ENCODE assay signal across 10 cellular contexts in the genomic region with DNA sequence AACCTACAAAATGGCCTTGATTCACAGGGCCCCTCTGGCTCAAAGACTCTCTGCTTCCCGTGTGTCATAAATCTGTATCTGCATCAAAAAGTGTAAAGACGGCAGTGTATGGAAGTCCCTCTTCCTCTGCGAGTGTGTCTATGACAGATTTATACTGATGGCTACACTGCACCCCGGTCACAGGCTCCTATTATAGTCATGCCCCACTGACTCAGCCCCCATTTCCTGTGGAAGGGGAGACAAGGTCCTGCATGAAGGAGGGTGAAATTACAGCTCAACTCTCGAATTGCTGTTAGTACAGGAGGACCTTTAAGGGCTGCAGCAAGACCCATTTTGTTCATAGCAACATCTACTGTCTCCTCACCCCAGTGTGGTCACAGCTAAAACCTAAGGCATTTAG.
DNase-seq lines count a peak whose midpoint lies in the region; ATAC-seq and TF ChIP-seq lines count a peak whose summit lies in the region.
"Had no signal": no experiment of that assay in that cellular context is flagged by ENCODE, and none has a peak within 500 bp of the region (broad histone marks: within the 10 kb centered on the region; RNA-seq: fewer than 3 reads in every experiment).

No MANE protein-coding gene starts in this region.

- H3K9me3 Mint-ChIP-seq in mesothelial cell of epicardium: no peaks in the 10 kb centered on the region

- H3K36me3 ChIP-seq in BLaER1 treated with 17β-estradiol and CSF1 and Interleukin-3, amounts not matched to agents 10 nM and 100 nM: no peaks in the 10 kb centered on the region
- no peaks in the 10 kb centered on the region for H3K36me3 ChIP-seq in brain microvascular endothelial cell (replicated peaks)

- in situ Hi-C loops in brain microvascular endothelial cell (cut with HindIII; ENCODE audit: low pct_ligation_motif_present, low sequenced_read_pairs): no loop called here

- peaks cover 0 to 3% (median 0%) of the 10 kb centered on the region in 11 experiments; a peak in 2 of 22 replicates for H3K9me3 ChIP-seq in BLaER1 treated with 17β-estradiol and CSF1 and Interleukin-3, amounts not matched to agents 10 nM and 100 nM (replicated peaks in 1 of 11)

- H3K9ac ChIP-seq in BLaER1 treated with 17β-estradiol and CSF1 and Interleukin-3, amounts not matched to agents 10 nM and 100 nM: peak overlapping the region in 1 of 11 experiments; percentile 47; a peak in 1 of 22 replicates

- peak overlapping the region; percentile 36 to 78 (median 62) for H3K4me2 ChIP-seq in BLaER1 treated with 17β-estradiol and CSF1 and Interleukin-3, amounts not matched to agents 10 nM and 100 nM

- H3K27ac Mint-ChIP-seq in mesothelial cell of epicardium: peak overlapping the region; percentile 80

- no peaks in the 10 kb centered on the region for H3K27me3 Mint-ChIP-seq in mesothelial cell of epicardium (ENCODE audit: low read depth)

- no peak for TF ChIP-seq RAD21 in Ishikawa (IDR thresholded peaks at IDR 0.05; ENCODE audit: low read depth)

- no peaks in the 10 kb centered on the region for H4K20me1 ChIP-seq in BLaER1 treated with 17β-estradiol and CSF1 and Interleukin-3, amounts not matched to agents 10 nM and 100 nM

- peak overlapping the region; percentile 7 for H3K4me3 Mint-ChIP-seq in mesothelial cell of epicardium

- H3K36me3 Mint-ChIP-seq in mesothelial cell of epicardium: peaks cover under 1% of the 10 kb centered on the region

- H3K27ac ChIP-seq in BLaER1 treated with 17β-estradiol and CSF1 and Interleukin-3, amounts not matched to agents 10 nM and 100 nM: peak overlapping the region in 4 of 11 experiments; percentile 1 to 51 (median 43); a peak in 4 of 22 replicates
- H3K27ac ChIP-seq in brain microvascular endothelial cell: peak overlapping the region; percentile 94

- TF ChIP-seq EP300 in Ishikawa (IDR thresholded peaks at IDR 0.05; ENCODE audit: borderline replicate concordance): no peak; the same call in 1 of the 2 replicates

- H3K4me1 ChIP-seq in BLaER1 treated with 17β-estradiol and CSF1 and Interleukin-3, amounts not matched to agents 10 nM and 100 nM: peaks cover 9 to 42% (median 16%) of the 10 kb centered on the region in 10 experiments

- TF ChIP-seq CTCF in brain microvascular endothelial cell (IDR thresholded peaks at IDR 0.05; ENCODE audit: low read depth, low read length, missing control alignments) (no peak), mesothelial cell of epicardium (IDR thresholded peaks at IDR 0.05; ENCODE audit: unreplicated experiment) (no peak)

- H3K4me1 Mint-ChIP-seq in mesothelial cell of epicardium: peaks cover 78% of the 10 kb centered on the region

- H3K4me3 ChIP-seq in BLaER1 treated with 17β-estradiol and CSF1 and Interleukin-3, amounts not matched to agents 10 nM and 100 nM: no peak overlapping the region
- H3K4me3 ChIP-seq in brain microvascular endothelial cell (ENCODE audit: low read depth, low read length): peak overlapping the region; percentile 4

- no peak for ATAC-seq in HG03196 (IDR thresholded peaks at IDR 0.05; ENCODE audit: unreplicated experiment)

- H3K27me3 ChIP-seq in BLaER1 treated with 17β-estradiol and CSF1 and Interleukin-3, amounts not matched to agents 10 nM and 100 nM: no peaks in the 10 kb centered on the region
- no peaks in the 10 kb centered on the region for H3K27me3 ChIP-seq in brain microvascular endothelial cell (replicated peaks)

- DNase-seq in brain microvascular endothelial cell (peak; percentile 78), mesothelial cell of epicardium (ENCODE audit: low spot score in 2 of 2, unreplicated experiment in 2 of 2) (no peak), NCI-H2227 (lab: John Stamatoyannopoulos, UW; ENCODE audit: unreplicated experiment) (no peak), NCI-H2171 (lab: John Stamatoyannopoulos, UW) (no peak), medulla oblongata (ENCODE audit: extremely low spot score) (no peak)
- DNase-seq: activated CD4-positive, alpha-beta T cell treated with anti-CD3 and anti-CD28 coated beads for 4 hours; NCI-H526 treated with DMSO at 0.1 percent for 48 hours had no signal

TF ChIP-seq in Ishikawa, 13 proteins besides CTCF, POLR2A, EP300 and RAD21:
- TF ChIP-seq YY1 (IDR thresholded peaks at IDR 0.05; ENCODE audit: low read depth): no peak
- TF ChIP-seq, protein P1, sequence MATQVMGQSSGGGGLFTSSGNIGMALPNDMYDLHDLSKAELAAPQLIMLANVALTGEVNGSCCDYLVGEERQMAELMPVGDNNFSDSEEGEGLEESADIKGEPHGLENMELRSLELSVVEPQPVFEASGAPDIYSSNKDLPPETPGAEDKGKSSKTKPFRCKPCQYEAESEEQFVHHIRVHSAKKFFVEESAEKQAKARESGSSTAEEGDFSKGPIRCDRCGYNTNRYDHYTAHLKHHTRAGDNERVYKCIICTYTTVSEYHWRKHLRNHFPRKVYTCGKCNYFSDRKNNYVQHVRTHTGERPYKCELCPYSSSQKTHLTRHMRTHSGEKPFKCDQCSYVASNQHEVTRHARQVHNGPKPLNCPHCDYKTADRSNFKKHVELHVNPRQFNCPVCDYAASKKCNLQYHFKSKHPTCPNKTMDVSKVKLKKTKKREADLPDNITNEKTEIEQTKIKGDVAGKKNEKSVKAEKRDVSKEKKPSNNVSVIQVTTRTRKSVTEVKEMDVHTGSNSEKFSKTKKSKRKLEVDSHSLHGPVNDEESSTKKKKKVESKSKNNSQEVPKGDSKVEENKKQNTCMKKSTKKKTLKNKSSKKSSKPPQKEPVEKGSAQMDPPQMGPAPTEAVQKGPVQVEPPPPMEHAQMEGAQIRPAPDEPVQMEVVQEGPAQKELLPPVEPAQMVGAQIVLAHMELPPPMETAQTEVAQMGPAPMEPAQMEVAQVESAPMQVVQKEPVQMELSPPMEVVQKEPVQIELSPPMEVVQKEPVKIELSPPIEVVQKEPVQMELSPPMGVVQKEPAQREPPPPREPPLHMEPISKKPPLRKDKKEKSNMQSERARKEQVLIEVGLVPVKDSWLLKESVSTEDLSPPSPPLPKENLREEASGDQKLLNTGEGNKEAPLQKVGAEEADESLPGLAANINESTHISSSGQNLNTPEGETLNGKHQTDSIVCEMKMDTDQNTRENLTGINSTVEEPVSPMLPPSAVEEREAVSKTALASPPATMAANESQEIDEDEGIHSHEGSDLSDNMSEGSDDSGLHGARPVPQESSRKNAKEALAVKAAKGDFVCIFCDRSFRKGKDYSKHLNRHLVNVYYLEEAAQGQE (IDR thresholded peaks at IDR 0.05; ENCODE audit: low read depth): no peak
- TF ChIP-seq ZBTB7A (IDR thresholded peaks at IDR 0.05; ENCODE audit: low read depth): no peak
- TF ChIP-seq CREB1 (IDR thresholded peaks at IDR 0.05; ENCODE audit: low read depth): no peak
- no peak for TF ChIP-seq TAF1 (IDR thresholded peaks at IDR 0.05; ENCODE audit: low read depth)
- 0 out of 2 replicates have a peak, but pooled peaks have one; percentile 6 for TF ChIP-seq TEAD4 (IDR thresholded peaks at IDR 0.05)
- TF ChIP-seq, protein P2, sequence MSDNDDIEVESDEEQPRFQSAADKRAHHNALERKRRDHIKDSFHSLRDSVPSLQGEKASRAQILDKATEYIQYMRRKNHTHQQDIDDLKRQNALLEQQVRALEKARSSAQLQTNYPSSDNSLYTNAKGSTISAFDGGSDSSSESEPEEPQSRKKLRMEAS (IDR thresholded peaks at IDR 0.05): no peak
- TF ChIP-seq TCF12 (IDR thresholded peaks at IDR 0.05; ENCODE audit: low read depth): peak; percentile 60
